In genomic region chr16:3129137-3130131, GRCh38 we compare ENCODE assay signal across 8 cellular contexts. TPM values are rescaled to one million over a fixed set of nuclear protein-coding genes. Genes with fewer than 3 reads are reported as not detected.
DNase-seq lines count a peak whose midpoint lies in the region; ATAC-seq and TF ChIP-seq lines count a peak whose summit lies in the region.

No MANE protein-coding gene starts in this region.

- H3K9me3 Mint-ChIP-seq in activated naive CD8-positive, alpha-beta T cell treated with anti-CD3 and anti-CD28 coated beads for 36 hours: no peaks in the 10 kb centered on the region
- H3K9me3 Mint-ChIP-seq in progenitor cell of endocrine pancreas (ENCODE audit: low read depth): no peaks in the 10 kb centered on the region

- WGBS in aorta, 2 donors: 2 to 6% methylated on average over 28 of the region's 28 CpGs

- H3K36me3 Mint-ChIP-seq in activated naive CD8-positive, alpha-beta T cell treated with anti-CD3 and anti-CD28 coated beads for 36 hours: peaks cover 31% of the 10 kb centered on the region
- H3K36me3 Mint-ChIP-seq in progenitor cell of endocrine pancreas (ENCODE audit: insufficient read depth): peaks cover 14% of the 10 kb centered on the region

- H3K9ac ChIP-seq in SK-N-MC (ENCODE audit: insufficient read length): peak overlapping the region; percentile 64

- H3K27ac Mint-ChIP-seq in activated naive CD8-positive, alpha-beta T cell treated with anti-CD3 and anti-CD28 coated beads for 36 hours: peak overlapping the region; percentile 86
- peak overlapping the region; percentile 92 for H3K27ac Mint-ChIP-seq in progenitor cell of endocrine pancreas

- H3K4me1 ChIP-seq in cardiac muscle cell (ENCODE audit: low read depth): peaks cover 2% of the 10 kb centered on the region
- H3K4me1 ChIP-seq in aorta (ENCODE audit: control insufficient read depth in 1 of 2, insufficient read depth in 2 of 2, low read length in 2 of 2): no peaks in the 10 kb centered on the region

- ATAC-seq in GM19372 (IDR thresholded peaks at IDR 0.05; ENCODE audit: low read depth, unreplicated experiment) (peak; percentile 48), aorta (ENCODE audit: low FRiP score) (peak; percentile 87)

- DNase-seq in C1 segment of cervical spinal cord (lab: John Stamatoyannopoulos, UW): peak in 12 of 14 donors; percentile 41 to 86 (median 62)
- peak; percentile 5 for DNase-seq in NCI-H1048 (lab: John Stamatoyannopoulos, UW)
- DNase-seq in SK-N-MC (ENCODE audit: low read depth, low spot score): peak; percentile 80
- peak; percentile 75 for DNase-seq in activated naive CD8-positive, alpha-beta T cell treated with anti-CD3 and anti-CD28 coated beads for 36 hours
- peak; percentile 87 to 92 for DNase-seq in cardiac muscle cell (ENCODE audit: low read depth in 1 of 2, low spot score in 1 of 2)
- peak; percentile 62 for DNase-seq in progenitor cell of endocrine pancreas (ENCODE audit: low spot score, unreplicated experiment)
- peak; percentile 81 to 84 for DNase-seq in aorta

- H3K36me3 ChIP-seq in SK-N-MC (ENCODE audit: insufficient read depth, low read length) (peaks cover 7% of the 10 kb centered on the region), cardiac muscle cell (no peaks in the 10 kb centered on the region), aorta (ENCODE audit: control insufficient read depth in 1 of 2, insufficient read depth in 2 of 2, low read length in 1 of 2) (no peaks in the 10 kb centered on the region)

- H3K27me3 Mint-ChIP-seq in activated naive CD8-positive, alpha-beta T cell treated with anti-CD3 and anti-CD28 coated beads for 36 hours: no peaks in the 10 kb centered on the region
- no peaks in the 10 kb centered on the region for H3K27me3 Mint-ChIP-seq in progenitor cell of endocrine pancreas

- peak overlapping the region; percentile 89 for H3K4me3 Mint-ChIP-seq in activated naive CD8-positive, alpha-beta T cell treated with anti-CD3 and anti-CD28 coated beads for 36 hours
- peak overlapping the region; percentile 27 for H3K4me3 Mint-ChIP-seq in progenitor cell of endocrine pancreas (ENCODE audit: low read depth)

- H3K9me3 ChIP-seq in SK-N-MC (ENCODE audit: low read depth, low read length) (no peaks in the 10 kb centered on the region), cardiac muscle cell (ENCODE audit: low read depth) (no peaks in the 10 kb centered on the region), aorta (ENCODE audit: control insufficient read depth, low read length) (no peaks in the 10 kb centered on the region)

- no peaks in the 10 kb centered on the region for H3K27me3 ChIP-seq in cardiac muscle cell
- H3K27me3 ChIP-seq in aorta (ENCODE audit: control insufficient read depth in 1 of 2, insufficient read depth in 2 of 2, low read length in 1 of 2): no peaks in the 10 kb centered on the region

- peak overlapping the region; percentile 62 for H3K27ac ChIP-seq in SK-N-MC
- peak overlapping the region; percentile 15 for H3K27ac ChIP-seq in cardiac muscle cell
- H3K27ac ChIP-seq in aorta (ENCODE audit: low read depth in 1 of 2, low read length in 2 of 2): peak overlapping the region in 1 of 2 donors; percentile 83

- H3K4me1 Mint-ChIP-seq in activated naive CD8-positive, alpha-beta T cell treated with anti-CD3 and anti-CD28 coated beads for 36 hours: peaks cover 36% of the 10 kb centered on the region
- peaks cover 19% of the 10 kb centered on the region for H3K4me1 Mint-ChIP-seq in progenitor cell of endocrine pancreas (ENCODE audit: low read depth)

- TF ChIP-seq CTCF in cardiac muscle cell (IDR thresholded peaks at IDR 0.05; ENCODE audit: low read depth, low read length): peak; percentile 92
- TF ChIP-seq CTCF in progenitor cell of endocrine pancreas (IDR thresholded peaks at IDR 0.05; ENCODE audit: unreplicated experiment): peak; percentile 85

- intact Hi-C loops in aorta (cut with DNase I): loop anchor here (1.0 to 5.0 kb wide), 2 partner anchors 70 to 72 kb away; no protein-coding TSS in a partner anchor

- H3K4me3 ChIP-seq in SK-N-MC (peak overlapping the region; percentile 77), cardiac muscle cell (no peak overlapping the region), aorta (ENCODE audit: low read length in 2 of 2) (peak overlapping the region in 1 of 2 donors; percentile 9)

RNA-seq across cellular contexts. Expression of gene ZNF213, which starts 5.4 kb away (rescaled TPM):
- 1 to 10 TPM; 7.6 to 9.1 TPM for total RNA-seq in activated naive CD8-positive, alpha-beta T cell treated with anti-CD3 and anti-CD28 coated beads for 36 hours
- total RNA-seq in cardiac muscle cell (7.5 and 8.4 TPM in 2 replicates), progenitor cell of endocrine pancreas (13.1 and 13.4 TPM in 2 replicates), aorta (1 to 10 TPM; 8.0 to 8.6 TPM)
- polyA plus RNA-seq in cardiac muscle cell (10.1 and 13.6 TPM in 2 replicates), aorta (1 to 10 TPM; 2.3 to 5.6 TPM)

RNA-seq across cellular contexts. Expression of gene ZNF205, which starts 17.0 kb away (rescaled TPM):
- under 1 TPM; 0.35 to 0.36 TPM for total RNA-seq in activated naive CD8-positive, alpha-beta T cell treated with anti-CD3 and anti-CD28 coated beads for 36 hours
- total RNA-seq in cardiac muscle cell (26.7 and 37.3 TPM in 2 replicates), progenitor cell of endocrine pancreas (23.3 and 23.9 TPM in 2 replicates), aorta (10 to 100 TPM in 1 of 2 donors, 1 to 10 TPM in 1; 7.1 to 10.0 TPM)
- polyA plus RNA-seq in cardiac muscle cell (13.2 and 14.4 TPM in 2 replicates), aorta (10 to 100 TPM in 1 of 2 donors, 1 to 10 TPM in 1; 8.9 to 36.6 TPM)

RNA-seq across cellular contexts. Expression of gene ZSCAN10, which starts 30.3 kb away (rescaled TPM):
- not detected for total RNA-seq in activated naive CD8-positive, alpha-beta T cell treated with anti-CD3 and anti-CD28 coated beads for 36 hours
- total RNA-seq in cardiac muscle cell: 0.42 and 0.78 TPM in 2 replicates
- polyA plus RNA-seq in cardiac muscle cell: 0.74 TPM in 1 of 2 replicates, not detected in the other
- 0.33 and 0.34 TPM in 2 replicates for total RNA-seq in progenitor cell of endocrine pancreas
- not detected for total RNA-seq in aorta
- polyA plus RNA-seq in aorta: not detected

RNA-seq across cellular contexts. Expression of gene OR1F1, which starts 58.6 kb away (rescaled TPM):
- not detected for total RNA-seq in activated naive CD8-positive, alpha-beta T cell treated with anti-CD3 and anti-CD28 coated beads for 36 hours
- not detected in 2 replicates for total RNA-seq in cardiac muscle cell
- polyA plus RNA-seq in cardiac muscle cell: not detected in 2 replicates
- total RNA-seq in progenitor cell of endocrine pancreas: not detected in 2 replicates
- total RNA-seq in aorta: not detected
- polyA plus RNA-seq in aorta: not detected

Comparison
In these comparisons a context has a peak if more than half of its experiments do, and no peak if none do; other contexts are left out.
1. DNase-seq: peak in every context shown above with its lines; median percentile 90 in cardiac muscle cell; 82 in aorta; 80 in SK-N-MC; 75 in activated naive CD8-positive, alpha-beta T cell treated with anti-CD3 and anti-CD28 coated beads for 36 hours; 62 in C1 segment of cervical spinal cord; 62 in progenitor cell of endocrine pancreas; 5 in NCI-H1048.
2. RNA of gene ZNF205, which starts 17.0 kb away (total RNA-seq): 26.7 to 37.3 TPM in cardiac muscle cell, 23.3 to 23.9 TPM in progenitor cell of endocrine pancreas and 7.1 to 10.0 TPM in aorta; 0.35 to 0.36 TPM in activated naive CD8-positive, alpha-beta T cell treated with anti-CD3 and anti-CD28 coated beads for 36 hours; every median in the first group is over 4 times any median in the second.